21 cellular contexts compared by ENCODE assay signal in the genomic region with DNA sequence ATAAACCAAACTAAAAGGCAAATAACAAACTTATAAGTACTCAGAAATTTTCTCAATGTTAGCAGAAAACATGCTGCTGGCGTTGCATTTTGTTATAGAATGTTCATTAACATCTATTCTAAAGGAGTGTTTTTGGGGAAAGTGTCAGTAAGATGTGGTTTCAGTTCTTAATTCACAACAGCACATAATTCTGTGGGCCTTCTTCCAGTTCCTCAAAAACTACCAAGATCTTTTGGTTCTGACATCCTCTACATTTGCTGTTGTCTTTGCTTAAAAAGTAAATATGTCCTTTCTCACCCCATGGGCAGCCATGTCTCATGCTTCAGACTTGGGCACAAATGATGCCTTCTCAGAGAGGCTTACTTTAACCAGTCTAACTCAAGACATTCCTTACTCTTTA.
DNase-seq lines count a peak whose midpoint lies in the region; ATAC-seq, FAIRE-seq and TF ChIP-seq lines count a peak whose summit lies in the region.
"Had no signal": no experiment of that assay in that cellular context is flagged by ENCODE, and none has a peak within 500 bp of the region (broad histone marks: within the 10 kb centered on the region; RNA-seq: fewer than 3 reads in every experiment).

No MANE protein-coding gene starts in this region.

- H3K9me3 ChIP-seq in esophagus muscularis mucosa: no peaks in the 10 kb centered on the region
- H3K9me3 ChIP-seq: esophagus squamous epithelium, SJCRH30, spleen had no signal

- 81% methylated on average over 1 of the region's 1 CpG for WGBS in esophagus muscularis mucosa

- H3K4me1 ChIP-seq in esophagus muscularis mucosa: peaks cover 14 to 25% (median 22%) of the 10 kb centered on the region in 4 donors
- H3K4me1 ChIP-seq: SJCRH30 had no signal

- H3K27ac ChIP-seq in esophagus muscularis mucosa (replicated peaks in 1 of 4): no peak overlapping the region
- H3K27ac ChIP-seq: esophagus squamous epithelium, SJCRH30 had no signal

- DNase-seq in GM18507 (ENCODE audit: extremely low spot score, insufficient read length, low read depth): no peak
- peak; percentile 57 for DNase-seq in esophagus muscularis mucosa (ENCODE audit: extremely low spot score)
- DNase-seq in activated gamma-delta T cell (lab: John Stamatoyannopoulos, UW): no peak
- no peak for DNase-seq in NCI-H1105 treated with DMSO at 0.1 percent for 48 hours (lab: John Stamatoyannopoulos, UW)
- DNase-seq: activated CD4-positive, alpha-beta T cell treated with anti-CD3 and anti-CD28 coated beads, Interleukin-2, amount 10 ng/mL, durations not matched to agents 24 days and 14 days; activated naive CD8-positive, alpha-beta T cell treated with anti-CD3 and anti-CD28 coated beads, Interleukin-2, amount 10 ng/mL, durations not matched to agents 7 days and 5 days; DMS79; effector memory CD8-positive, alpha-beta T cell; esophagus squamous epithelium; mesenchymal stem cell; naive B cell; NCI-H1436; retina; SJCRH30; spleen; stimulated activated CD4-positive, alpha-beta T cell treated with anti-CD3 and anti-CD28 coated beads, Interleukin-4, amount 100 ng/mL, for 4 hours; T-helper 1 cell had no signal

- TF ChIP-seq POLR2A in esophagus muscularis mucosa (IDR thresholded peaks at IDR 0.05; ENCODE audit: low read depth): no peak

- H3K4me3 ChIP-seq in esophagus muscularis mucosa: no peak overlapping the region
- H3K4me3 ChIP-seq: esophagus squamous epithelium, SJCRH30, spleen had no signal

- no peaks in the 10 kb centered on the region for H3K27me3 ChIP-seq in esophagus muscularis mucosa
- H3K27me3 ChIP-seq: esophagus squamous epithelium, SJCRH30, spleen had no signal

- FAIRE-seq in GM18507 (lab: Jason Lieb, UNC): peak; percentile 67

- ATAC-seq in GM21515 (IDR thresholded peaks at IDR 0.05; ENCODE audit: unreplicated experiment) (peak; percentile 86), HG03066 (IDR thresholded peaks at IDR 0.05; ENCODE audit: low read depth, unreplicated experiment) (peak; percentile 60), HG03280 (IDR thresholded peaks at IDR 0.05; ENCODE audit: unreplicated experiment) (no peak)
- ATAC-seq: activated T-helper 17 cell treated with anti-CD3 and anti-CD28 coated beads, Interleukin-2, amount 50 U/mL, for 72 hours; effector memory CD8-positive, alpha-beta T cell had no signal

- intact Hi-C loops in esophagus muscularis mucosa (cut with DNase I): no loop called here

- no peaks in the 10 kb centered on the region for H3K36me3 ChIP-seq in esophagus muscularis mucosa
- H3K36me3 ChIP-seq: esophagus squamous epithelium, SJCRH30, spleen had no signal

- TF ChIP-seq CTCF in esophagus muscularis mucosa (IDR thresholded peaks at IDR 0.05): no peak

- TF ChIP-seq EP300 in esophagus muscularis mucosa (IDR thresholded peaks at IDR 0.05): no peak
